Comparison of ENCODE assay signal across 20 cellular contexts in the genomic region with DNA sequence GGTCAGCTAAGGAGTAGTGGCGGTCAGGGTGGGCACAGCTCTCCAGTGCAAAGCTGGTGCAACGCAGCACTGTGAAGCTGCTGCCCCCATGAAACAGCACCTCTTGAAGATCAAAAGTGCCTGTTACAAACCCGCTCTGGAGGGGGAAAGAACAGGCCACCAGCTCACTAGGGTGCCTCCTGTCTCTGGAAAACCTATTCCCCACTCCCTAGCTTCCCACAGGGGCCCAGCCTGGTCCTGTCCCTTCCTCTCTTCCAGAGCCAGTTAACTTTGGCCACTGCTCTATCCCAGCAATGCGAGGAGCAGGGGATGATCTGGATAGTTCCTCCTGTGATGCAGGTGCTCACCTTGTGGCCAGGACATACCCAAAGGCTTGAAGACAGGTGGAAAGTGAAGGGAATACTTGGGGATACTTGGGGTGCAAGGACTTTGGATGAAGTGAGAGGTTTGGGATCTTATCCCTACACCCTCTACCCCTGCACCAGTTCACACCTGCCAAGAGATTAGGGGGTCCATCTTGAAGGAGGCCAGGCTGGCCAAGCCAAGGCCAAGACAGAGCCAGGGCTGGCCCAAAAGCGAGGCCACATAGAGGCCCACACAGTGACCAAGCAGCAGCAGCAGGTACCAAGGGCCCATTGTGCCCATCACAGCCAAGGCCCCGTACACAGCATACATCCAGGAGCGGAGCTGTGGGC. TPM values are rescaled to one million over a fixed set of nuclear protein-coding genes. Genes with fewer than 3 reads are reported as not detected.
"Had no signal": no experiment of that assay in that cellular context is flagged by ENCODE, and none has a peak within 500 bp of the region (broad histone marks: within the 10 kb centered on the region; RNA-seq: fewer than 3 reads in every experiment).

No MANE protein-coding gene starts in this region.

- H3K4me1 ChIP-seq: esophagus squamous epithelium, neural progenitor cell had no signal

- H3K4me1 Mint-ChIP-seq: neural progenitor cell; stimulated activated memory B cell treated with anti-CD40 and anti-IgM and Interleukin-4, amounts not matched to agents 10 μg/mL and 1 μg/mL and 100 μg/mL, for 72 hours had no signal

- H3K36me3 ChIP-seq: esophagus squamous epithelium, neural progenitor cell, ovary had no signal

- ATAC-seq: sciatic nerve, WTC11 had no signal

- H3K27me3 Mint-ChIP-seq: activated CD4-positive, alpha-beta memory T cell treated with anti-CD3 and anti-CD28 coated beads for 36 hours; activated naive CD8-positive, alpha-beta T cell had no signal

- H3K36me3 Mint-ChIP-seq: activated CD4-positive, alpha-beta memory T cell treated with anti-CD3 and anti-CD28 coated beads for 36 hours; activated naive CD8-positive, alpha-beta T cell; neural progenitor cell; stimulated activated memory B cell treated with anti-CD40 and anti-IgM and Interleukin-4, amounts not matched to agents 10 μg/mL and 1 μg/mL and 100 μg/mL, for 72 hours; WTC11 had no signal

- H3K27me3 ChIP-seq: hepatocyte, neural progenitor cell, ovary had no signal

- H3K27ac ChIP-seq: esophagus squamous epithelium, hepatocyte, neural progenitor cell, ovary, SK-N-MC had no signal

- H3K27ac Mint-ChIP-seq: activated CD4-positive, alpha-beta memory T cell treated with anti-CD3 and anti-CD28 coated beads for 36 hours; activated naive CD8-positive, alpha-beta T cell; activated T-cell treated with anti-CD3 and anti-CD28 coated beads, Interleukin-2, amount 50 U/mL, for 72 hours; dendritic cell treated with granulocyte-macrophage colony-stimulating factor and Interleukin-4, amounts not matched to agents 40 ng/mL and 50 ng/mL, for 4 days; effector memory CD8-positive, alpha-beta T cell; neural progenitor cell; stimulated activated memory B cell treated with anti-CD40 and anti-IgM and Interleukin-4, amounts not matched to agents 10 μg/mL and 1 μg/mL and 100 μg/mL, for 72 hours; WTC11 had no signal

- H3K9me3 Mint-ChIP-seq: activated CD4-positive, alpha-beta memory T cell treated with anti-CD3 and anti-CD28 coated beads for 36 hours; activated T-cell treated with anti-CD3 and anti-CD28 coated beads, Interleukin-2, amount 50 U/mL, for 72 hours; dendritic cell treated with granulocyte-macrophage colony-stimulating factor and Interleukin-4, amounts not matched to agents 40 ng/mL and 50 ng/mL, for 4 days; effector memory CD8-positive, alpha-beta T cell; stimulated activated memory B cell treated with anti-CD40 and anti-IgM and Interleukin-4, amounts not matched to agents 10 μg/mL and 1 μg/mL and 100 μg/mL, for 72 hours; WTC11 had no signal

- H3K4me3 ChIP-seq: esophagus squamous epithelium, hepatocyte, neural progenitor cell, ovary, SK-N-MC had no signal

- DNase-seq: activated CD4-positive, alpha-beta T cell treated with anti-CD3 and anti-CD28 coated beads for 4 hours; activated gamma-delta T cell treated with Interleukin-2 at 50 U/mL for 16 hours; effector memory CD8-positive, alpha-beta T cell; esophagus squamous epithelium; stimulated activated CD4-positive, alpha-beta T cell treated with anti-CD3 and anti-CD28 coated beads, Interleukin-4, amount 100 ng/mL, for 4 hours had no signal

- H3K4me3 Mint-ChIP-seq: activated CD4-positive, alpha-beta memory T cell treated with anti-CD3 and anti-CD28 coated beads for 36 hours; activated naive CD8-positive, alpha-beta T cell; activated T-cell treated with anti-CD3 and anti-CD28 coated beads, Interleukin-2, amount 50 U/mL, for 72 hours; dendritic cell treated with granulocyte-macrophage colony-stimulating factor and Interleukin-4, amounts not matched to agents 40 ng/mL and 50 ng/mL, for 4 days; effector memory CD8-positive, alpha-beta T cell; neural progenitor cell; stimulated activated memory B cell treated with anti-CD40 and anti-IgM and Interleukin-4, amounts not matched to agents 10 μg/mL and 1 μg/mL and 100 μg/mL, for 72 hours; WTC11 had no signal

- H3K9me3 ChIP-seq: esophagus squamous epithelium, ovary had no signal

RNA-seq across cellular contexts. Expression of a gene that starts 4.2 kb away (rescaled TPM):
- total RNA-seq: activated CD4-positive, alpha-beta memory T cell treated with anti-CD3 and anti-CD28 coated beads for 36 hours; activated T-cell treated with anti-CD3 and anti-CD28 coated beads, Interleukin-2, amount 50 U/mL, for 72 hours; chondrocyte; esophagus squamous epithelium; hepatocyte; mononuclear cell; pulmonary artery endothelial cell; sciatic nerve had no signal
- polyA plus RNA-seq: hepatocyte had no signal

RNA-seq across cellular contexts. Expression of a gene that starts 13.0 kb away (rescaled TPM):
- total RNA-seq: activated CD4-positive, alpha-beta memory T cell treated with anti-CD3 and anti-CD28 coated beads for 36 hours; activated T-cell treated with anti-CD3 and anti-CD28 coated beads, Interleukin-2, amount 50 U/mL, for 72 hours; chondrocyte; esophagus squamous epithelium; hepatocyte; mononuclear cell; ovary; pulmonary artery endothelial cell; ureter; WTC11 had no signal
- polyA plus RNA-seq: hepatocyte, ovary had no signal
